10 cellular contexts compared by ENCODE assay signal in genomic region chr2:47301277-47301618, GRCh38.
A peak's percentile ranks its signal among the peaks of the same experiment; 100 is the strongest.
DNase-seq lines count a peak whose midpoint lies in the region; ATAC-seq and TF ChIP-seq lines count a peak whose summit lies in the region.
"Had no signal": no experiment of that assay in that cellular context is flagged by ENCODE, and none has a peak within 500 bp of the region (broad histone marks: within the 10 kb centered on the region; RNA-seq: fewer than 3 reads in every experiment).

No MANE protein-coding gene starts in this region.

- no peak overlapping the region for H2AK5ac ChIP-seq in neuronal stem cell (ENCODE audit: low read depth, low read length)

- no CpG with 5 or more reads among the region's 3 CpGs for WGBS in neuronal stem cell (ENCODE audit: extremely low coverage in 2 of 2, insufficient read length in 2 of 2, insufficient replicate concordance in 1 of 2), 2 donors

- no peak overlapping the region for H3K14ac ChIP-seq in neuronal stem cell (ENCODE audit: low read length)

- no peaks in the 10 kb centered on the region for H3K79me1 ChIP-seq in neuronal stem cell (ENCODE audit: low read depth, low read length)

- H3K27ac ChIP-seq in neuronal stem cell (replicated peaks; ENCODE audit: low read length) (no peak overlapping the region), tibial artery (no peak overlapping the region)
- H3K27ac ChIP-seq: ascending aorta had no signal

- intact Hi-C loops in tibial artery (cut with DNase I; ENCODE audit: low total_unique reads) (no loop called here), head of caudate nucleus (cut with DNase I) (no loop called here)

- no peak overlapping the region for H3K4ac ChIP-seq in neuronal stem cell (ENCODE audit: low read length)

- DNase-seq in neuronal stem cell (ENCODE audit: low spot score) (no peak), inferior parietal cortex (ENCODE audit: extremely low spot score) (no peak), tibial artery (no peak), head of caudate nucleus (no peak)
- DNase-seq: NCI-H345 had no signal

- peak overlapping the region; percentile 51 for H2AFZ ChIP-seq in neuronal stem cell (ENCODE audit: low read length)

- H3K18ac ChIP-seq in neuronal stem cell (ENCODE audit: low read length) = no peak overlapping the region

- H4K91ac ChIP-seq in neuronal stem cell (ENCODE audit: low read depth, low read length, poor library complexity) = no peak overlapping the region

- H2BK15ac ChIP-seq in neuronal stem cell (ENCODE audit: low read length) = no peak overlapping the region

- ATAC-seq in GM18858 (IDR thresholded peaks at IDR 0.05; ENCODE audit: unreplicated experiment) = peak; percentile 65
- peak; percentile 65 for ATAC-seq in GM21619 (IDR thresholded peaks at IDR 0.05; ENCODE audit: unreplicated experiment)
- ATAC-seq in HG03354 (IDR thresholded peaks at IDR 0.05; ENCODE audit: poor library complexity, severe bottlenecking, unreplicated experiment) = peak; percentile 79
- no peak for ATAC-seq in HG03025 (IDR thresholded peaks at IDR 0.05; ENCODE audit: low FRiP score, unreplicated experiment)

- H4K8ac ChIP-seq in neuronal stem cell (ENCODE audit: low read depth, low read length) = no peak overlapping the region

- TF ChIP-seq CTCF in tibial artery (IDR thresholded peaks at IDR 0.05) = no peak

- H3K4me1 ChIP-seq in neuronal stem cell (ENCODE audit: control insufficient read depth in 2 of 2, insufficient read depth in 1 of 2, low read depth in 1 of 2, low read length in 2 of 2) = peaks cover 2 to 39% of the 10 kb centered on the region in 2 donors
- H3K4me1 ChIP-seq in tibial artery = peaks cover 0 to 7% (median 3%) of the 10 kb centered on the region in 4 donors
- H3K4me1 ChIP-seq: ascending aorta had no signal

- no peaks in the 10 kb centered on the region for H3K36me3 ChIP-seq in neuronal stem cell (replicated peaks in 1 of 2; ENCODE audit: control insufficient read depth in 2 of 2, insufficient read depth in 2 of 2, low read length in 2 of 2)
- H3K36me3 ChIP-seq in tibial artery = no peaks in the 10 kb centered on the region
- H3K36me3 ChIP-seq: ascending aorta had no signal

- H3K9me3 ChIP-seq in neuronal stem cell (replicated peaks in 1 of 2; ENCODE audit: control insufficient read depth in 2 of 2, insufficient read depth in 1 of 2, low read depth in 1 of 2, low read length in 2 of 2) (no peaks in the 10 kb centered on the region), tibial artery (no peaks in the 10 kb centered on the region)
- H3K9me3 ChIP-seq: ascending aorta had no signal

- no peaks in the 10 kb centered on the region for H3K27me3 ChIP-seq in neuronal stem cell (ENCODE audit: control insufficient read depth in 3 of 3, insufficient read depth in 3 of 3, low read depth in 1 of 3, low read length in 3 of 3)
- H3K27me3 ChIP-seq in tibial artery = no peaks in the 10 kb centered on the region
- H3K27me3 ChIP-seq: ascending aorta had no signal

- H3K4me3 ChIP-seq in neuronal stem cell (ENCODE audit: low read length in 2 of 2) = no peak overlapping the region
- no peak overlapping the region for H3K4me3 ChIP-seq in tibial artery
- H3K4me3 ChIP-seq: ascending aorta had no signal

- H3K4me2 ChIP-seq in neuronal stem cell (ENCODE audit: insufficient read depth, low read length, poor library complexity, severe bottlenecking) = no peak overlapping the region

- no peak overlapping the region for H2BK12ac ChIP-seq in neuronal stem cell (ENCODE audit: low read length)

- no peak overlapping the region for H3K9ac ChIP-seq in neuronal stem cell (ENCODE audit: low read depth, low read length, poor library complexity)

- H2BK120ac ChIP-seq in neuronal stem cell (ENCODE audit: low read depth, low read length) = no peak overlapping the region

- H2BK5ac ChIP-seq in neuronal stem cell (ENCODE audit: low read length) = no peak overlapping the region

- no peak overlapping the region for H3K23ac ChIP-seq in neuronal stem cell (ENCODE audit: low read depth, low read length, poor library complexity)
